8 cellular contexts compared by ENCODE assay signal in the genomic region with DNA sequence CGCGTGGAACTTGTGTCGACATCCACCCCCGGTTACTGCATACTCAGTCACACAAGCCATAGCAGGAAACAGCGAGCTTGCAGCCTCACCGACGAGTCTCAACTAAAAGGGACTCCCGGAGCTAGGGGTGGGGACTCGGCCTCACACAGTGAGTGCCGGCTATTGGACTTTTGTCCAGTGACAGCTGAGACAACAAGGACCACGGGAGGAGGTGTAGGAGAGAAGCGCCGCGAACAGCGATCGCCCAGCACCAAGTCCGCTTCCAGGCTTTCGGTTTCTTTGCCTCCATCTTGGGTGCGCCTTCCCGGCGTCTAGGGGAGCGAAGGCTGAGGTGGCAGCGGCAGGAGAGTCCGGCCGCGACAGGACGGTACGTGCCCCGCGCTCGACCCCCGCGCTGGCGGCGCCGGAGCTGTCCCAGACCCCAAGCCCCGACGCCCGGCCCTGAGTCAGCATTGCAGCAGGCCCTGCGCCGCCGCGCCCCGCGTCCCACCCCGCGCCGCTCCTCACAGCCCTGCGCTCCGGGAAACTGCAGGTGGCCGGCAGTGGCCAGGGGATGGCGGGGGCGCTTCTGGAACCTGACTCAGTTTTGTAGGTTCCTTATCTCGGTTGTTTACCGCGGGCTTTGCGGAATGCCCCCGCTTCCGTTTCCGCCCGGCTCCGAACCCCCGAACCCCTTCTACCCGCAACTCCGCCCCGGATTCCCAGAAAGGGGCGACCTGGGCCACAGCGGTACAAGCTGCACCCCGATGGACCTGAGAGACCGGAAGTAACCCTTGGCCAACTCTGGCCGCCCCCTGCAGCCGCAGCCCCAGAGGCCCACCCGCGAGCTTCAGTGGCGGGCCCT. TPM values are rescaled to one million over a fixed set of nuclear protein-coding genes. Genes with fewer than 3 reads are reported as not detected.
DNase-seq lines count a peak whose midpoint lies in the region; ATAC-seq and TF ChIP-seq lines count a peak whose summit lies in the region.

CFLAR (plus strand) TSS at position 50 of the 844 bp plus-strand sequence. CDS start 13,702 bp downstream, outside the sequence.

- POLR2A ChIA-PET in CD4-positive, alpha-beta memory T cell (lab: Charles Lee; ENCODE audit: partially characterized antibody): interaction anchor here (0.8 to 6.1 kb wide), 33 partner anchors 9 to 1151 kb away, joined by 3 to 127 read pairs (median 9); partner anchors contain the start of genes ALS2, BZW1, CASP10 and CASP8
- POLR2A ChIA-PET in PC-3 (lab: Charles Lee; ENCODE audit: unreplicated experiment): interaction anchor here (0.8 to 1.0 kb wide), 2 partner anchors 35 to 46 kb away, joined by 6 to 9 read pairs; no protein-coding TSS in a partner anchor

- H3K9me3 Mint-ChIP-seq in CD4-positive, alpha-beta memory T cell: peaks cover 0 to 2% (median 0%) of the 10 kb centered on the region in 8 donors

- peak within 1 kb of the TSS; percentile 97 to 100 (median 99) for H3K27ac Mint-ChIP-seq in CD4-positive, alpha-beta memory T cell

- peaks cover 6% of the 10 kb centered on the region for H3F3A ChIP-seq in PC-3 (ENCODE audit: low read length, unreplicated experiment)

- H3K36me3 ChIP-seq in CD4-positive, alpha-beta memory T cell (ENCODE audit: insufficient read depth, low read length): no peaks in the 10 kb centered on the region
- H3K36me3 ChIP-seq in PC-3 (ENCODE audit: low read depth, low read length) (no peaks in the 10 kb centered on the region), muscle layer of colon (ENCODE audit: insufficient read depth, low read length) (no peaks in the 10 kb centered on the region)

- CTCF ChIA-PET in CD4-positive, alpha-beta memory T cell (lab: Charles Lee; ENCODE audit: partially characterized antibody): interaction anchor here (0.9 to 6.4 kb wide), 14 partner anchors 15 to 215 kb away, joined by 3 to 107 read pairs (median 14); partner anchors contain the start of genes CASP10, HYCC2, NDUFB3 and ORC2
- CTCF ChIA-PET in PC-3 (lab: Charles Lee): no interaction called here

- peak; percentile 85 for TF ChIP-seq POLR2A in erythroblast (IDR thresholded peaks at IDR 0.05; ENCODE audit: low read length)

- peak within 1 kb of the TSS; percentile 86 for H3K4me2 ChIP-seq in PC-3 (ENCODE audit: low read length)

- BruUV-seq in PC-3 (replicated peaks; lab: Mats Ljungman, UMichigan): no TSS peak

- peak within 1 kb of the TSS; percentile 91 for H3K27ac ChIP-seq in CD4-positive, alpha-beta memory T cell (ENCODE audit: low read depth, low read length)
- H3K27ac ChIP-seq in HL-60 (replicated peaks): peak within 1 kb of the TSS; percentile 98
- peak within 1 kb of the TSS; percentile 96 for H3K27ac ChIP-seq in PC-3 (ENCODE audit: low read length)
- H3K27ac ChIP-seq in muscle layer of colon (ENCODE audit: low read depth, low read length): peak within 1 kb of the TSS; percentile 92

- peak; percentile 80 to 87 (median 84) for DNase-seq in CD4-positive, alpha-beta memory T cell
- DNase-seq in HL-60 (ENCODE audit: low read depth in 1 of 2, low spot score in 1 of 2) (peak; percentile 91 to 94), PC-3 (peak; percentile 63), erythroblast (lab: John Stamatoyannopoulos, UW) (peak; percentile 85 to 92)
- peak; percentile 78 for DNase-seq in activated T-cell treated with anti-CD3 and anti-CD28 coated beads, Interleukin-2, amount 50 U/mL, for 1 hour
- DNase-seq in stimulated activated CD8-positive, alpha-beta memory T cell treated with anti-CD3 and anti-CD28 coated beads, Interleukin-7, amount 100 ng/mL, for 4 hours (ENCODE audit: low read depth in 2 of 2): peak; percentile 69 to 80

- peak within 1 kb of the TSS; percentile 76 for H2AFZ ChIP-seq in PC-3 (ENCODE audit: low read length)

- H3K9ac ChIP-seq in PC-3 (ENCODE audit: low read length) (peak within 1 kb of the TSS; percentile 95), muscle layer of colon (ENCODE audit: low read length) (peak within 1 kb of the TSS; percentile 88)

- no peaks in the 10 kb centered on the region for H3K9me2 ChIP-seq in PC-3 (replicated peaks; ENCODE audit: low read length)

- no peaks in the 10 kb centered on the region for H3K9me3 ChIP-seq in CD4-positive, alpha-beta memory T cell (ENCODE audit: control insufficient read depth in 1 of 2, low read length in 2 of 2)
- H3K9me3 ChIP-seq in PC-3 (ENCODE audit: low read length) (no peaks in the 10 kb centered on the region), muscle layer of colon (ENCODE audit: low read length) (no peaks in the 10 kb centered on the region)

- H3K36me3 Mint-ChIP-seq in CD4-positive, alpha-beta memory T cell: peaks cover 9 to 37% of the 10 kb centered on the region in 2 donors

- H3K4me1 Mint-ChIP-seq in CD4-positive, alpha-beta memory T cell: peaks cover 20 to 76% (median 31%) of the 10 kb centered on the region in 4 donors

- peaks cover 56% of the 10 kb centered on the region for H3K79me2 ChIP-seq in PC-3 (ENCODE audit: low read length)

- ATAC-seq in GM19455 (IDR thresholded peaks at IDR 0.05; ENCODE audit: unreplicated experiment) (peak; percentile 36), PC-3 (peak; percentile 44)

- peak within 1 kb of the TSS; percentile 78 to 98 for H3K4me3 ChIP-seq in CD4-positive, alpha-beta memory T cell (ENCODE audit: low read length in 2 of 2)
- H3K4me3 ChIP-seq in HL-60 (replicated peaks; ENCODE audit: insufficient read depth, low read length) (peak within 1 kb of the TSS; percentile 85), PC-3 (ENCODE audit: low read length) (peak within 1 kb of the TSS; percentile 75), muscle layer of colon (ENCODE audit: low read depth in 1 of 2, low read length in 2 of 2) (peak within 1 kb of the TSS; percentile 43 to 79)

- H4K20me1 ChIP-seq in PC-3 (ENCODE audit: low read length): no peaks in the 10 kb centered on the region

- TF ChIP-seq CTCF in HL-60 (IDR thresholded peaks at IDR 0.05; ENCODE audit: insufficient read depth, low read length): no peak
- TF ChIP-seq CTCF in PC-3 (conservative IDR thresholded peaks at IDR 0.05; ENCODE audit: low read depth, low read length): no peak

- intact Hi-C loops in CD4-positive, alpha-beta memory T cell (cut with micrococcal nuclease): loop anchor here (1.0 to 5.0 kb wide), 8 partner anchors 45 to 404 kb away; partner anchors contain the start of genes BZW1, CLK1, HYCC2 and NIF3L1
- intact Hi-C loops in PC-3 (cut with micrococcal nuclease): loop anchor here (5.0 kb wide), 2 partner anchors 61 to 116 kb away; no protein-coding TSS in a partner anchor

- H3K4me3 Mint-ChIP-seq in CD4-positive, alpha-beta memory T cell: peak within 1 kb of the TSS; percentile 93 to 100 (median 100)

- no peaks in the 10 kb centered on the region for H3K27me3 ChIP-seq in CD4-positive, alpha-beta memory T cell (ENCODE audit: insufficient read depth, low read length)
- H3K27me3 ChIP-seq in HL-60 (ENCODE audit: insufficient read depth, poor library complexity, severe bottlenecking) (no peaks in the 10 kb centered on the region), PC-3 (ENCODE audit: low read length) (no peaks in the 10 kb centered on the region), muscle layer of colon (ENCODE audit: control insufficient read depth in 1 of 2, insufficient read depth in 2 of 2, low read length in 2 of 2) (no peaks in the 10 kb centered on the region)

- H3K27me3 Mint-ChIP-seq in CD4-positive, alpha-beta memory T cell: peaks cover 0 to 2% of the 10 kb centered on the region in 2 donors

- H3K4me1 ChIP-seq in CD4-positive, alpha-beta memory T cell (ENCODE audit: insufficient read depth, low read length): peaks cover 38% of the 10 kb centered on the region
- H3K4me1 ChIP-seq in PC-3 (ENCODE audit: insufficient read depth, low read length): peaks cover 17% of the 10 kb centered on the region
- H3K4me1 ChIP-seq in muscle layer of colon (ENCODE audit: insufficient read depth, low read length): peaks cover 14% of the 10 kb centered on the region

RNA-seq across cellular contexts. Expression of gene CFLAR, which starts in this region (rescaled TPM):
- total RNA-seq in CD4-positive, alpha-beta memory T cell: 100 to 1,000 TPM; 222 to 235 TPM
- 100 to 1,000 TPM; 127 to 155 TPM for polyA plus RNA-seq in CD4-positive, alpha-beta memory T cell
- total RNA-seq in PC-3 (2014; rRNA removed): 32.1 and 33.5 TPM in 2 replicates

Comparison
In these comparisons a context has a peak if more than half of its experiments do, and no peak if none do; other contexts are left out.
1. Peak in every context shown above with its lines: DNase-seq, ATAC-seq, H3K4me3 ChIP-seq and H3K27ac ChIP-seq.